Comparison of ENCODE assay signal across 8 cellular contexts in the genomic region with DNA sequence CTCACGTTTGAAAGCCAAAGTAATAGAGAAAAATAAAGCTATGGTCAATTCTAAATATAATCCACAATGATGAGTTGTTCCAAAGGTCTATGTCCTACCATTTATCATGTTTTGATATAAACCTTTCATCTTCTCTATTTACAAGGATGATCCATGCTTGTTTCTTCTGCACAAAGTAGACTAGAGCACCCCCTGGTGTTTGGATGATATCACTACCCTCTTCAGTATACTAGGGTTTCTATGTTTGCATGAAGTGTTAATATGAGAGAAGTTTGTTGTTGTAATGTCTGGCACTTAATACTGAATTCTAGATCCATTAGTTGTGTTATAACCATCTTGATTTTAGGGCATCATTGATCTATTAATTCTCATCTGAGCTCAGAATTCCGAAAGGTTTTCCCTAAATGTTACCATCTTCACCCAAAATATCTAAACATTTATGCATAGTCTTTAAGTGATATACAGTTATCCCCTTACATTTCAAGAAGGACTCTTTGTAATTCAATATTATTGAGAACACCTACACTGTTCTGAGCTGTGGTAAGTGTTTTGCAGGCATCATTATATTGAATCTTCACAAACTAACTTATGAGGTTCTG. TPM values are rescaled to one million over a fixed set of nuclear protein-coding genes. Genes with fewer than 3 reads are reported as not detected.
DNase-seq lines count a peak whose midpoint lies in the region; ATAC-seq, FAIRE-seq and TF ChIP-seq lines count a peak whose summit lies in the region.

No MANE protein-coding gene starts in this region.

- peak; percentile 70 for TF ChIP-seq CTCF in LNCAP (IDR thresholded peaks at IDR 0.05)

- no peaks in the 10 kb centered on the region for H3K9me3 Mint-ChIP-seq in T-cell
- no peaks in the 10 kb centered on the region for H3K9me3 Mint-ChIP-seq in activated naive CD4-positive, alpha-beta T cell treated with anti-CD3 and anti-CD28 coated beads, Interleukin-2, amount 10 ng/mL, durations not matched to agents 7 days and 5 days

- H3K36me3 Mint-ChIP-seq in T-cell = no peaks in the 10 kb centered on the region
- H3K36me3 Mint-ChIP-seq in activated naive CD4-positive, alpha-beta T cell treated with anti-CD3 and anti-CD28 coated beads, Interleukin-2, amount 10 ng/mL, durations not matched to agents 7 days and 5 days = no peaks in the 10 kb centered on the region

- no peaks in the 10 kb centered on the region for H3K4me1 Mint-ChIP-seq in T-cell
- no peaks in the 10 kb centered on the region for H3K4me1 Mint-ChIP-seq in activated naive CD4-positive, alpha-beta T cell treated with anti-CD3 and anti-CD28 coated beads, Interleukin-2, amount 10 ng/mL, durations not matched to agents 7 days and 5 days

- ATAC-seq in GM18502 (IDR thresholded peaks at IDR 0.05; ENCODE audit: poor library complexity, unreplicated experiment) (peak; percentile 64), T-cell (replicated peaks in 1 of 4) (no peak)

- DNase-seq in SHP77 treated with DMSO at 0.1 percent for 48 hours (lab: John Stamatoyannopoulos, UW) (peak; percentile 32), frontal cortex (ENCODE audit: low spot score in 2 of 2) (no peak), hippocampal formation (lab: John Stamatoyannopoulos, UW) (no peak), T-cell (no peak)
- no peak for DNase-seq in stimulated activated CD4-positive, alpha-beta T cell treated with anti-CD3 and anti-CD28 coated beads, Interleukin-15, amount 100 ng/mL, for 24 hours
- DNase-seq in activated naive CD4-positive, alpha-beta T cell treated with anti-CD3 and anti-CD28 coated beads, Interleukin-2, amount 10 ng/mL, durations not matched to agents 7 days and 5 days = no peak

- CTCF ChIA-PET in T-cell (lab: Charles Lee) = no interaction called here
- CTCF ChIA-PET in activated naive CD4-positive, alpha-beta T cell treated with anti-CD3 and anti-CD28 coated beads, Interleukin-2, amount 10 ng/mL, durations not matched to agents 7 days and 5 days (lab: Charles Lee) = interaction anchor here (1.0 to 1.4 kb wide), 3 partner anchors 23 to 151 kb away, joined by 3 to 4 read pairs (median 3); no protein-coding TSS in a partner anchor

- no peaks in the 10 kb centered on the region for H3K27me3 Mint-ChIP-seq in T-cell
- H3K27me3 Mint-ChIP-seq in activated naive CD4-positive, alpha-beta T cell treated with anti-CD3 and anti-CD28 coated beads, Interleukin-2, amount 10 ng/mL, durations not matched to agents 7 days and 5 days = peaks cover 3% of the 10 kb centered on the region

- POLR2A ChIA-PET in T-cell (lab: Charles Lee) = no interaction called here

- H3K4me3 Mint-ChIP-seq in T-cell = no peak overlapping the region
- H3K4me3 Mint-ChIP-seq in activated naive CD4-positive, alpha-beta T cell treated with anti-CD3 and anti-CD28 coated beads, Interleukin-2, amount 10 ng/mL, durations not matched to agents 7 days and 5 days = no peak overlapping the region

- FAIRE-seq in frontal cortex (lab: Jason Lieb, UNC) = peak; percentile 17

- H3K27ac Mint-ChIP-seq in T-cell = no peak overlapping the region
- no peak overlapping the region for H3K27ac Mint-ChIP-seq in activated naive CD4-positive, alpha-beta T cell treated with anti-CD3 and anti-CD28 coated beads, Interleukin-2, amount 10 ng/mL, durations not matched to agents 7 days and 5 days

RNA-seq across cellular contexts. Expression of a gene that starts 21.1 kb away (rescaled TPM):
- total RNA-seq in frontal cortex = not detected
- not detected for total RNA-seq in T-cell

RNA-seq across cellular contexts. Expression of a gene that starts 28.2 kb away (rescaled TPM):
- total RNA-seq in frontal cortex (not detected), T-cell (not detected)
